1 cellular context compared by ENCODE assay signal in genomic region chr22:36775966-36776669, GRCh38.
TF ChIP-seq lines count a peak whose summit lies in the region.

A gene with protein sequence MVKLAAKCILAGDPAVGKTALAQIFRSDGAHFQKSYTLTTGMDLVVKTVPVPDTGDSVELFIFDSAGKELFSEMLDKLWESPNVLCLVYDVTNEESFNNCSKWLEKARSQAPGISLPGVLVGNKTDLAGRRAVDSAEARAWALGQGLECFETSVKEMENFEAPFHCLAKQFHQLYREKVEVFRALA (minus strand): TSS chr22:36776119. CDS start chr22:36775707, 412 bp downstream.

TF ChIP-seq in K562, 482 proteins besides CTCF, POLR2A, EP300 and RAD21 (continued from another document):
- TF ChIP-seq ELF4 (CRISPR knock-in tag; IDR thresholded peaks at IDR 0.05): no peak
